ENCODE assay signal across 1 cellular context in the genomic region with DNA sequence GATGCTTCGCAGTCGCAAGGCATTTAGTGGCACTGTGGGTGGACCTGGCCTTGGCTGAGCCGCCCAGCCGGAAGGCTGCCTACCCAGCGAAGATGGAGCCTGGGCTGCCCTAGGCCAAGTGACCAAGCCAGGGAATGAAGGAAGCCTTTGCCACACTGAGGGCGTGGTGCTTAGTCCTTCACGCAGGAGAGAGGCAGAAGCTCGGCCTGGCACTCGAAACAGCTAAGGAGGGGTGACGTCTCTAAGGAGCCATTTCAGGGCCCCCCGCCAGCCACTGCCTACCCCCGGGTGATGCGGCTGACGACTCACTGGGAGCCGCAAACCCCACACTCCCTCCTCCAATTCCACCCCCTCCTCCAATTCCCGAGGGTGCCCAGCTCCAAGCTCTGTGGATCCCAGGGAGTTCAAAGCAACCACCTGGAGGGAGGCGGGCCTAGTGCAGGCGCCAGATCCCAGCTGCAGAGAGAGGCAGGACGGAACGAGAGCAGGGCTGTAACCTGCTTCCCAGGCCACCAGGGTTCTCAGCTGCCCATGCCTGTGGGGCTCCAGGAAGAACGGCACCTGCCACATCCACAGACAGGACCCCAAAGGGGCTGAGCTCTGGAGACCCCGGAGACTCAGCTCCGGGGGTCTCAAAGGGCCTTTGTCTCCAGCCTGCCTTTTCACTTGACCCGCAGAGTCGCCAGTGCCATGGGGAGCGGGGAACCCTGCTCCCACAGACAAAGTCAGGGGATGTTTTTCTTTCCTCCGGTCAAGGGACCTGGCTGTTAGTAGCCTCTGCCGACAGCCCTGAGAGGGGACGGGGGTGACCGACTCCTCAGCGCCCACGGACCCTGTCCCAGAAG.
TF ChIP-seq lines count a peak whose summit lies in the region.

No MANE protein-coding gene starts in this region.

TF ChIP-seq in SK-N-SH treated with all-trans-retinoic acid at 6 μM for 48 hours, 23 proteins besides CTCF, POLR2A, EP300 and RAD21 (continued from another document):
- TF ChIP-seq, protein P1, sequence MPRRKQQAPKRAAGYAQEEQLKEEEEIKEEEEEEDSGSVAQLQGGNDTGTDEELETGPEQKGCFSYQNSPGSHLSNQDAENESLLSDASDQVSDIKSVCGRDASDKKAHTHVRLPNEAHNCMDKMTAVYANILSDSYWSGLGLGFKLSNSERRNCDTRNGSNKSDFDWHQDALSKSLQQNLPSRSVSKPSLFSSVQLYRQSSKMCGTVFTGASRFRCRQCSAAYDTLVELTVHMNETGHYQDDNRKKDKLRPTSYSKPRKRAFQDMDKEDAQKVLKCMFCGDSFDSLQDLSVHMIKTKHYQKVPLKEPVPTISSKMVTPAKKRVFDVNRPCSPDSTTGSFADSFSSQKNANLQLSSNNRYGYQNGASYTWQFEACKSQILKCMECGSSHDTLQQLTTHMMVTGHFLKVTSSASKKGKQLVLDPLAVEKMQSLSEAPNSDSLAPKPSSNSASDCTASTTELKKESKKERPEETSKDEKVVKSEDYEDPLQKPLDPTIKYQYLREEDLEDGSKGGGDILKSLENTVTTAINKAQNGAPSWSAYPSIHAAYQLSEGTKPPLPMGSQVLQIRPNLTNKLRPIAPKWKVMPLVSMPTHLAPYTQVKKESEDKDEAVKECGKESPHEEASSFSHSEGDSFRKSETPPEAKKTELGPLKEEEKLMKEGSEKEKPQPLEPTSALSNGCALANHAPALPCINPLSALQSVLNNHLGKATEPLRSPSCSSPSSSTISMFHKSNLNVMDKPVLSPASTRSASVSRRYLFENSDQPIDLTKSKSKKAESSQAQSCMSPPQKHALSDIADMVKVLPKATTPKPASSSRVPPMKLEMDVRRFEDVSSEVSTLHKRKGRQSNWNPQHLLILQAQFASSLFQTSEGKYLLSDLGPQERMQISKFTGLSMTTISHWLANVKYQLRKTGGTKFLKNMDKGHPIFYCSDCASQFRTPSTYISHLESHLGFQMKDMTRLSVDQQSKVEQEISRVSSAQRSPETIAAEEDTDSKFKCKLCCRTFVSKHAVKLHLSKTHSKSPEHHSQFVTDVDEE (CRISPR knock-in tag; IDR thresholded peaks at IDR 0.05) = no peak
- no peak for TF ChIP-seq GLIS3 (CRISPR knock-in tag; IDR thresholded peaks at IDR 0.05)
- TF ChIP-seq RARB (CRISPR knock-in tag; IDR thresholded peaks at IDR 0.05) = no peak
- no peak for TF ChIP-seq PPARA (CRISPR knock-in tag; IDR thresholded peaks at IDR 0.05; ENCODE audit: borderline replicate concordance)
- TF ChIP-seq BACH2 (CRISPR knock-in tag; IDR thresholded peaks at IDR 0.05; ENCODE audit: borderline replicate concordance) = no peak
- TF ChIP-seq, protein P2, sequence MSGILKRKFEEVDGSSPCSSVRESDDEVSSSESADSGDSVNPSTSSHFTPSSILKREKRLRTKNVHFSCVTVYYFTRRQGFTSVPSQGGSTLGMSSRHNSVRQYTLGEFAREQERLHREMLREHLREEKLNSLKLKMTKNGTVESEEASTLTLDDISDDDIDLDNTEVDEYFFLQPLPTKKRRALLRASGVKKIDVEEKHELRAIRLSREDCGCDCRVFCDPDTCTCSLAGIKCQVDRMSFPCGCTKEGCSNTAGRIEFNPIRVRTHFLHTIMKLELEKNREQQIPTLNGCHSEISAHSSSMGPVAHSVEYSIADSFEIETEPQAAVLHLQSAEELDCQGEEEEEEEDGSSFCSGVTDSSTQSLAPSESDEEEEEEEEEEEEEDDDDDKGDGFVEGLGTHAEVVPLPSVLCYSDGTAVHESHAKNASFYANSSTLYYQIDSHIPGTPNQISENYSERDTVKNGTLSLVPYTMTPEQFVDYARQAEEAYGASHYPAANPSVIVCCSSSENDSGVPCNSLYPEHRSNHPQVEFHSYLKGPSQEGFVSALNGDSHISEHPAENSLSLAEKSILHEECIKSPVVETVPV (CRISPR knock-in tag; IDR thresholded peaks at IDR 0.05) = no peak
- TF ChIP-seq ISL1 (CRISPR knock-in tag; IDR thresholded peaks at IDR 0.05) = no peak
- TF ChIP-seq ESRRG (CRISPR knock-in tag; IDR thresholded peaks at IDR 0.05) = no peak
- TF ChIP-seq, protein P3, sequence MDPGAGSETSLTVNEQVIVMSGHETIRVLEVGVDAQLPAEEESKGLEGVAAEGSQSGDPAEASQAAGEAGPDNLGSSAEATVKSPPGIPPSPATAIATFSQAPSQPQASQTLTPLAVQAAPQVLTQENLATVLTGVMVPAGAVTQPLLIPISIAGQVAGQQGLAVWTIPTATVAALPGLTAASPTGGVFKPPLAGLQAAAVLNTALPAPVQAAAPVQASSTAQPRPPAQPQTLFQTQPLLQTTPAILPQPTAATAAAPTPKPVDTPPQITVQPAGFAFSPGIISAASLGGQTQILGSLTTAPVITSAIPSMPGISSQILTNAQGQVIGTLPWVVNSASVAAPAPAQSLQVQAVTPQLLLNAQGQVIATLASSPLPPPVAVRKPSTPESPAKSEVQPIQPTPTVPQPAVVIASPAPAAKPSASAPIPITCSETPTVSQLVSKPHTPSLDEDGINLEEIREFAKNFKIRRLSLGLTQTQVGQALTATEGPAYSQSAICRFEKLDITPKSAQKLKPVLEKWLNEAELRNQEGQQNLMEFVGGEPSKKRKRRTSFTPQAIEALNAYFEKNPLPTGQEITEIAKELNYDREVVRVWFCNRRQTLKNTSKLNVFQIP (CRISPR knock-in tag; IDR thresholded peaks at IDR 0.05; ENCODE audit: borderline replicate concordance, low read depth) = no peak
- no peak for TF ChIP-seq ZC3H10 (CRISPR knock-in tag; IDR thresholded peaks at IDR 0.05)
- no peak for TF ChIP-seq ZNF565 (CRISPR knock-in tag; conservative IDR thresholded peaks at IDR 0.05; ENCODE audit: low read depth)
- no peak for TF ChIP-seq ZFP30 (CRISPR knock-in tag; IDR thresholded peaks at IDR 0.05)
- TF ChIP-seq TOX (CRISPR knock-in tag; IDR thresholded peaks at IDR 0.05; ENCODE audit: borderline replicate concordance) = no peak
- no peak for TF ChIP-seq ZNF70 (CRISPR knock-in tag; IDR thresholded peaks at IDR 0.05)
